In the genomic region with DNA sequence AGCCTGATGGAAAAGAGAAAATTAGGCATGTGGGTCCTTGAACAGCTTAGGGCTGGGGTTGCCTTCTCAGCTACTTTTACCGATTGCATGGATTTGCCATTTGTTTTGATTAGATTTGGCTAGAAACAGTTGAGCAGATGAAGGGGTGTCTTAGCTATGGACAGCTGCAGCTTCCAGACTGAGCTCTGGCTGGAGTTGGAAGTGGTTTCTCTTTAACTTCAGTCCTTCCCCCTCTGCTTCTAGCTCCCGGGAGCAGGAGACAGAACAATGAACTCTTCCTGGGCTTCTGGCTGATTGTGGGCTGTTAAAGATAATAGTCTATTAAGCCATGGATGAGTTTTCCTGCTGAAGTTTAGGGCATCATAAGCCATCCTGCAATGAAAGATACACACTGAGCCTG, we compare ENCODE assay signal across 28 cellular contexts. TPM values are rescaled to one million over a fixed set of nuclear protein-coding genes. Genes with fewer than 3 reads are reported as not detected.
A peak's percentile ranks its signal among the peaks of the same experiment; 100 is the strongest.
DNase-seq lines count a peak whose midpoint lies in the region; ATAC-seq and TF ChIP-seq lines count a peak whose summit lies in the region.
"Had no signal": no experiment of that assay in that cellular context is flagged by ENCODE, and none has a peak within 500 bp of the region (broad histone marks: within the 10 kb centered on the region; RNA-seq: fewer than 3 reads in every experiment).

No MANE protein-coding gene starts in this region.

- H3K36me3 ChIP-seq in trophoblast cell (ENCODE audit: control insufficient read depth in 1 of 2, insufficient read depth in 2 of 2, low read length in 2 of 2) = no peaks in the 10 kb centered on the region
- no peaks in the 10 kb centered on the region for H3K36me3 ChIP-seq in CD8-positive, alpha-beta T cell (ENCODE audit: insufficient read depth, low read length)
- H3K36me3 ChIP-seq: BLaER1 treated with 17β-estradiol and CSF1 and Interleukin-3, amounts not matched to agents 10 nM and 100 nM had no signal

- peak; percentile 38 for DNase-seq in NCI-H2227 treated with DMSO at 0.1 percent for 48 hours (lab: John Stamatoyannopoulos, UW)
- DNase-seq in NCI-H82 treated with DMSO at 0.1 percent for 48 hours (lab: John Stamatoyannopoulos, UW; ENCODE audit: unreplicated experiment) = peak; percentile 37
- peak; percentile 45 for DNase-seq in fibroblast of pulmonary artery (ENCODE audit: low read depth)
- DNase-seq in trophoblast cell = no peak
- no peak for DNase-seq in NCI-H1436 treated with DMSO at 0.1 percent for 48 hours (lab: John Stamatoyannopoulos, UW)
- DNase-seq in activated T-cell treated with anti-CD3 and anti-CD28 coated beads, Interleukin-2, amount 50 U/mL, for 24 hours = no peak
- no peak for DNase-seq in CD8-positive, alpha-beta T cell
- DNase-seq: AML-193; CD4-positive, alpha-beta T cell; COR-L47; DMS79 treated with DMSO at 0.1 percent for 48 hours; GF-D8; MM.1S; NCI-H1048; NCI-H1417; NCI-H1694 treated with DMSO at 0.1 percent for 48 hours; NCI-H2081; NCI-H2171; NCI-H510A; RPMI8226; SHP77 had no signal

- H3K4me3 ChIP-seq in fibroblast of pulmonary artery (replicated peaks; ENCODE audit: low read depth, low read length) = no peak overlapping the region
- no peak overlapping the region for H3K4me3 ChIP-seq in trophoblast cell (ENCODE audit: low read depth, low read length)
- no peak overlapping the region for H3K4me3 ChIP-seq in CD8-positive, alpha-beta T cell (ENCODE audit: low read depth, low read length)
- H3K4me3 ChIP-seq: A549; BLaER1 treated with 17β-estradiol and CSF1 and Interleukin-3, amounts not matched to agents 10 nM and 100 nM; PC-9 had no signal

- no peak for TF ChIP-seq CTCF in fibroblast of pulmonary artery (IDR thresholded peaks at IDR 0.05; ENCODE audit: low read length, missing control alignments)
- no peak for TF ChIP-seq CTCF in CD8-positive, alpha-beta T cell (IDR thresholded peaks at IDR 0.05)

- peak overlapping the region; percentile 44 for H3K9ac ChIP-seq in trophoblast cell (ENCODE audit: low read length)
- H3K9ac ChIP-seq: BLaER1 treated with 17β-estradiol and CSF1 and Interleukin-3, amounts not matched to agents 10 nM and 100 nM; KMS-11 had no signal

- H3K27me3 ChIP-seq in trophoblast cell (ENCODE audit: insufficient read depth, low read length) = no peaks in the 10 kb centered on the region
- H3K27me3 ChIP-seq in CD8-positive, alpha-beta T cell (ENCODE audit: insufficient read depth, low read length) = no peaks in the 10 kb centered on the region
- H3K27me3 ChIP-seq: BLaER1 treated with 17β-estradiol and CSF1 and Interleukin-3, amounts not matched to agents 10 nM and 100 nM had no signal

- intact Hi-C loops in CD8-positive, alpha-beta T cell (cut with DNase I, micrococcal nuclease) = no loop called here

- no peak overlapping the region for H3K18ac ChIP-seq in trophoblast cell (ENCODE audit: low read length)

- no peak overlapping the region for H2AFZ ChIP-seq in trophoblast cell (ENCODE audit: insufficient read depth, low read length, poor library complexity)
- H2AFZ ChIP-seq: PC-9 had no signal

- no peak overlapping the region for H2BK12ac ChIP-seq in trophoblast cell (ENCODE audit: low read length)

- no peak overlapping the region for H2AK5ac ChIP-seq in trophoblast cell (ENCODE audit: low read length)

- no peaks in the 10 kb centered on the region for H3K79me2 ChIP-seq in trophoblast cell (ENCODE audit: control insufficient read depth, insufficient read depth, low read length, poor library complexity)

- H4K8ac ChIP-seq in trophoblast cell (ENCODE audit: low read depth, low read length) = no peak overlapping the region

- no peak overlapping the region for H2BK120ac ChIP-seq in trophoblast cell (ENCODE audit: insufficient read depth, low read length, poor library complexity)

- no peak overlapping the region for H3K4me3 Mint-ChIP-seq in activated T-cell treated with anti-CD3 and anti-CD28 coated beads, Interleukin-2, amount 50 U/mL, for 24 hours
- no peak overlapping the region for H3K4me3 Mint-ChIP-seq in CD8-positive, alpha-beta T cell
- H3K4me3 Mint-ChIP-seq: CD4-positive, alpha-beta T cell; IgD-negative memory B cell had no signal

- no peaks in the 10 kb centered on the region for H3K36me3 Mint-ChIP-seq in activated T-cell treated with anti-CD3 and anti-CD28 coated beads, Interleukin-2, amount 50 U/mL, for 24 hours (ENCODE audit: low read depth)
- H3K36me3 Mint-ChIP-seq in CD8-positive, alpha-beta T cell = no peaks in the 10 kb centered on the region
- H3K36me3 Mint-ChIP-seq: IgD-negative memory B cell had no signal

- no peaks in the 10 kb centered on the region for H3K9me3 Mint-ChIP-seq in activated T-cell treated with anti-CD3 and anti-CD28 coated beads, Interleukin-2, amount 50 U/mL, for 24 hours
- no peaks in the 10 kb centered on the region for H3K9me3 Mint-ChIP-seq in CD8-positive, alpha-beta T cell
- H3K9me3 Mint-ChIP-seq: CD4-positive, alpha-beta T cell; IgD-negative memory B cell had no signal

- no peak overlapping the region for H2BK5ac ChIP-seq in trophoblast cell (ENCODE audit: low read depth, low read length, poor library complexity)

- H3K4me1 Mint-ChIP-seq in activated T-cell treated with anti-CD3 and anti-CD28 coated beads, Interleukin-2, amount 50 U/mL, for 24 hours (ENCODE audit: low read depth) = peaks cover 14% of the 10 kb centered on the region
- H3K4me1 Mint-ChIP-seq in CD8-positive, alpha-beta T cell (ENCODE audit: low read depth) = peaks cover 14% of the 10 kb centered on the region

- no peak overlapping the region for H4K12ac ChIP-seq in trophoblast cell (ENCODE audit: low read depth, low read length)

- H3K9me3 ChIP-seq in trophoblast cell (ENCODE audit: insufficient read depth, low read depth, low read length) = no peaks in the 10 kb centered on the region
- no peaks in the 10 kb centered on the region for H3K9me3 ChIP-seq in CD8-positive, alpha-beta T cell (ENCODE audit: low read length)
- H3K9me3 ChIP-seq: A549; BLaER1 treated with 17β-estradiol and CSF1 and Interleukin-3, amounts not matched to agents 10 nM and 100 nM had no signal

- CTCF ChIA-PET in CD8-positive, alpha-beta T cell (lab: Charles Lee) = interaction anchor here (1.4 to 3.5 kb wide), 3 partner anchors 16 to 99 kb away, joined by 3 to 17 read pairs (median 4); no protein-coding TSS in a partner anchor

- H3K4me1 ChIP-seq in trophoblast cell (ENCODE audit: control insufficient read depth in 1 of 2, insufficient read depth in 2 of 2, low read length in 2 of 2) = peaks cover 2 to 3% of the 10 kb centered on the region in 2 experiments
- H3K4me1 ChIP-seq in CD8-positive, alpha-beta T cell (ENCODE audit: insufficient read depth, low read length) = peaks cover 12% of the 10 kb centered on the region

- H3K23ac ChIP-seq in trophoblast cell (ENCODE audit: low read length) = no peak overlapping the region

- no peak for ATAC-seq in GM19467 (IDR thresholded peaks at IDR 0.05; ENCODE audit: unreplicated experiment)
- ATAC-seq in CD8-positive, alpha-beta T cell = no peak
- ATAC-seq: A549, HCT116 had no signal

- no peaks in the 10 kb centered on the region for H3K79me1 ChIP-seq in trophoblast cell (ENCODE audit: low read length)

- H3K4ac ChIP-seq in trophoblast cell (ENCODE audit: low read depth, low read length) = no peak overlapping the region

- no peak overlapping the region for H3K27ac ChIP-seq in trophoblast cell (ENCODE audit: low read depth, low read length)
- H3K27ac ChIP-seq in CD8-positive, alpha-beta T cell (ENCODE audit: low read depth, low read length) = no peak overlapping the region
- H3K27ac ChIP-seq: BLaER1 treated with 17β-estradiol and CSF1 and Interleukin-3, amounts not matched to agents 10 nM and 100 nM; KMS-11; PC-9 had no signal

- H3K27me3 Mint-ChIP-seq in activated T-cell treated with anti-CD3 and anti-CD28 coated beads, Interleukin-2, amount 50 U/mL, for 24 hours = no peaks in the 10 kb centered on the region
- no peaks in the 10 kb centered on the region for H3K27me3 Mint-ChIP-seq in CD8-positive, alpha-beta T cell (ENCODE audit: low read depth)
- H3K27me3 Mint-ChIP-seq: CD4-positive, alpha-beta T cell had no signal

- POLR2A ChIA-PET in CD8-positive, alpha-beta T cell (lab: Charles Lee) = no interaction called here

- no peak overlapping the region for H3K4me2 ChIP-seq in trophoblast cell (ENCODE audit: low read length)
- H3K4me2 ChIP-seq: A549; BLaER1 treated with 17β-estradiol and CSF1 and Interleukin-3, amounts not matched to agents 10 nM and 100 nM; KMS-11; PC-9 had no signal

- no CpG with 5 or more reads among the region's 2 CpGs for WGBS in trophoblast cell (ENCODE audit: extremely low coverage, insufficient coverage, insufficient read length)

- no peak overlapping the region for H4K91ac ChIP-seq in trophoblast cell (ENCODE audit: low read depth, low read length)

- no peak overlapping the region for H3K14ac ChIP-seq in trophoblast cell (ENCODE audit: low read length)

- H3K27ac Mint-ChIP-seq in activated T-cell treated with anti-CD3 and anti-CD28 coated beads, Interleukin-2, amount 50 U/mL, for 24 hours = no peak overlapping the region
- H3K27ac Mint-ChIP-seq in CD8-positive, alpha-beta T cell = no peak overlapping the region
- H3K27ac Mint-ChIP-seq: CD4-positive, alpha-beta T cell; IgD-negative memory B cell had no signal

RNA-seq across cellular contexts. Expression of gene UBE2T, which starts 50.7 kb away (rescaled TPM):
- 44.5 and 45.0 TPM in 2 replicates for polyA plus RNA-seq in trophoblast cell (2013)
- under 1 TPM; 0.54 to 0.67 TPM for total RNA-seq in CD8-positive, alpha-beta T cell

RNA-seq across cellular contexts. Expression of gene PPP1R12B, which starts 57.5 kb away (rescaled TPM):
- 9.0 and 9.4 TPM in 2 replicates for polyA plus RNA-seq in trophoblast cell (2013)
- total RNA-seq in CD8-positive, alpha-beta T cell = 10 to 100 TPM; 11.6 to 12.3 TPM

Comparison
In these comparisons a context has a peak if more than half of its experiments do, and no peak if none do; other contexts are left out.
1. DNase-seq: peak in NCI-H2227 treated with DMSO at 0.1 percent for 48 hours (single experiment), NCI-H82 treated with DMSO at 0.1 percent for 48 hours (single experiment) and fibroblast of pulmonary artery (single experiment); none in trophoblast cell (0 of 2), NCI-H1436 treated with DMSO at 0.1 percent for 48 hours (single experiment), activated T-cell treated with anti-CD3 and anti-CD28 coated beads, Interleukin-2, amount 50 U/mL, for 24 hours (single experiment) and CD8-positive, alpha-beta T cell (0 of 7).